Comparison of ENCODE assay signal across 9 cellular contexts in the genomic region with DNA sequence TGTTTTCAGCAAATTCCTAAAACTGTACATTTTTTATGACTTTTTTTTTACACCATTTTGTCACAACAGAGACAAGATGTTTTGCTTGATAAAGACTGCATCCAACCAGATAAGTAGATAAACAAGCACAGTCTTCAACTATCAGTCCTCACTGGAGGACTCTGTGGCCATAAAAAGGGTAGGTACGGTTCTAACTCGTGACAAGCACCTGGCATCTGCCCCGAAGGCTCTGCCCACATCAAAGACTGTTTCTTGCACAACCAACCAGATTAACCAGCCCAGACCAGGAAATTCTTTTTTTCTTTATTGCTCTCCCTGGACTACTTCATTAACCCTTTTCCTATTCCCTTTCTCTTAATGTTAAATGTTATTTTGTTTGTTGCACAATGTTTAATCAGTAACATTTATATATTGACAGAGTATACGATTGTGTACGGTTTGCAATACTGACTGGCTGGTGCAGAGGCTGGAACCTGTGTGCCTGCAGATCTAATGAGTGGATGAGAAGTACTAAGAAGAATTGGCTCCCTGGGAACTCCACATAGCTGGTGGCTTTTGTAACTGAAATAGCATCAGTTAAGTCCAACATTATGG.
DNase-seq lines count a peak whose midpoint lies in the region; ATAC-seq and TF ChIP-seq lines count a peak whose summit lies in the region.
"Had no signal": no experiment of that assay in that cellular context is flagged by ENCODE, and none has a peak within 500 bp of the region (broad histone marks: within the 10 kb centered on the region; RNA-seq: fewer than 3 reads in every experiment).

No MANE protein-coding gene starts in this region.

- no peak for TF ChIP-seq CTCF in astrocyte of the cerebellum (IDR thresholded peaks at IDR 0.05; ENCODE audit: low read depth, low read length, missing control alignments)

- DNase-seq in H4 (ENCODE audit: low spot score), result peak; percentile 43
- DNase-seq in NCI-H510A treated with DMSO at 0.1 percent for 48 hours (lab: John Stamatoyannopoulos, UW), result peak; percentile 81
- peak; percentile 18 for DNase-seq in astrocyte of the cerebellum (ENCODE audit: low read depth)
- DNase-seq in naive thymus-derived CD4-positive, alpha-beta T cell, result peak in 7 of 9 donors; percentile 57 to 70 (median 68)
- DNase-seq in hippocampal formation (lab: John Stamatoyannopoulos, UW), result no peak
- no peak for DNase-seq in NCI-H1436 (lab: John Stamatoyannopoulos, UW)
- DNase-seq: IMR-90 had no signal

- no peaks in the 10 kb centered on the region for H3K9me3 ChIP-seq in naive thymus-derived CD4-positive, alpha-beta T cell (ENCODE audit: control insufficient read depth in 2 of 3, low read length in 3 of 3)

- CTCF ChIA-PET in naive thymus-derived CD4-positive, alpha-beta T cell (lab: Charles Lee), result interaction anchor here (0.6 to 2.2 kb wide), 7 partner anchors 11 to 126 kb away, joined by 3 to 10 read pairs (median 6); no protein-coding TSS in a partner anchor

- H3K27me3 Mint-ChIP-seq in naive thymus-derived CD4-positive, alpha-beta T cell, result no peaks in the 10 kb centered on the region

- no peak overlapping the region for H3K4me3 ChIP-seq in astrocyte of the cerebellum (ENCODE audit: low read depth, low read length)
- no peak overlapping the region for H3K4me3 ChIP-seq in naive thymus-derived CD4-positive, alpha-beta T cell (ENCODE audit: low read length)

- in situ Hi-C loops in astrocyte of the cerebellum (cut with HindIII; ENCODE audit: low sequenced_read_pairs), result no loop called here

- peak overlapping the region; percentile 79 for H3K27ac ChIP-seq in naive thymus-derived CD4-positive, alpha-beta T cell (ENCODE audit: low read depth, low read length)

- H3K36me3 ChIP-seq in naive thymus-derived CD4-positive, alpha-beta T cell (ENCODE audit: control insufficient read depth in 2 of 3, insufficient read depth in 3 of 3, low read length in 3 of 3), result peaks cover 0 to 12% (median 12%) of the 10 kb centered on the region in 3 experiments

- H3K9me3 Mint-ChIP-seq in naive thymus-derived CD4-positive, alpha-beta T cell, result no peaks in the 10 kb centered on the region

- H3K36me3 Mint-ChIP-seq in naive thymus-derived CD4-positive, alpha-beta T cell, result peaks cover 12 to 63% (median 24%) of the 10 kb centered on the region in 5 donors

- H3K27ac Mint-ChIP-seq in naive thymus-derived CD4-positive, alpha-beta T cell, result peak overlapping the region; percentile 74 to 99 (median 97)

- peaks cover 65 to 96% (median 89%) of the 10 kb centered on the region in 7 donors for H3K4me1 Mint-ChIP-seq in naive thymus-derived CD4-positive, alpha-beta T cell

- POLR2A ChIA-PET in naive thymus-derived CD4-positive, alpha-beta T cell (lab: Charles Lee), result interaction anchor here (0.6 to 8.6 kb wide), 17 partner anchors 12 to 90 kb away, joined by 3 to 115 read pairs (median 5); partner anchors contain the start of gene SERINC5

- peak; percentile 79 for ATAC-seq in naive thymus-derived CD4-positive, alpha-beta T cell
- ATAC-seq in GM18505 (IDR thresholded peaks at IDR 0.05; ENCODE audit: unreplicated experiment) (no peak), HG02870 (IDR thresholded peaks at IDR 0.05; ENCODE audit: unreplicated experiment) (no peak)

- intact Hi-C loops in naive thymus-derived CD4-positive, alpha-beta T cell (cut with micrococcal nuclease), result loop anchor here (1.0 to 5.0 kb wide), 11 partner anchors 11 to 576 kb away; partner anchors contain the start of gene SERINC5 (in 1 of the 2)

- H3K4me3 Mint-ChIP-seq in naive thymus-derived CD4-positive, alpha-beta T cell, result peak overlapping the region; percentile 54 to 100 (median 78)

- peaks cover 57 to 95% of the 10 kb centered on the region in 2 donors for H3K4me1 ChIP-seq in naive thymus-derived CD4-positive, alpha-beta T cell (ENCODE audit: control insufficient read depth in 2 of 2, insufficient read depth in 2 of 2, low read length in 2 of 2)

- TF ChIP-seq POLR2A in GM18505 (IDR thresholded peaks at IDR 0.05; ENCODE audit: borderline replicate concordance, extremely low read depth, insufficient read depth, insufficient read length), result no peak

- H3K27me3 ChIP-seq in naive thymus-derived CD4-positive, alpha-beta T cell (ENCODE audit: control insufficient read depth in 2 of 2, insufficient read depth in 2 of 2, low read length in 2 of 2), result no peaks in the 10 kb centered on the region

Comparison
In these comparisons a context has a peak if more than half of its experiments do, and no peak if none do; other contexts are left out.
1. DNase-seq: peak in H4 (single experiment), NCI-H510A treated with DMSO at 0.1 percent for 48 hours (single experiment), astrocyte of the cerebellum (single experiment) and naive thymus-derived CD4-positive, alpha-beta T cell (7 of 9); none in hippocampal formation (0 of 2) and NCI-H1436 (single experiment).